In the genomic region with DNA sequence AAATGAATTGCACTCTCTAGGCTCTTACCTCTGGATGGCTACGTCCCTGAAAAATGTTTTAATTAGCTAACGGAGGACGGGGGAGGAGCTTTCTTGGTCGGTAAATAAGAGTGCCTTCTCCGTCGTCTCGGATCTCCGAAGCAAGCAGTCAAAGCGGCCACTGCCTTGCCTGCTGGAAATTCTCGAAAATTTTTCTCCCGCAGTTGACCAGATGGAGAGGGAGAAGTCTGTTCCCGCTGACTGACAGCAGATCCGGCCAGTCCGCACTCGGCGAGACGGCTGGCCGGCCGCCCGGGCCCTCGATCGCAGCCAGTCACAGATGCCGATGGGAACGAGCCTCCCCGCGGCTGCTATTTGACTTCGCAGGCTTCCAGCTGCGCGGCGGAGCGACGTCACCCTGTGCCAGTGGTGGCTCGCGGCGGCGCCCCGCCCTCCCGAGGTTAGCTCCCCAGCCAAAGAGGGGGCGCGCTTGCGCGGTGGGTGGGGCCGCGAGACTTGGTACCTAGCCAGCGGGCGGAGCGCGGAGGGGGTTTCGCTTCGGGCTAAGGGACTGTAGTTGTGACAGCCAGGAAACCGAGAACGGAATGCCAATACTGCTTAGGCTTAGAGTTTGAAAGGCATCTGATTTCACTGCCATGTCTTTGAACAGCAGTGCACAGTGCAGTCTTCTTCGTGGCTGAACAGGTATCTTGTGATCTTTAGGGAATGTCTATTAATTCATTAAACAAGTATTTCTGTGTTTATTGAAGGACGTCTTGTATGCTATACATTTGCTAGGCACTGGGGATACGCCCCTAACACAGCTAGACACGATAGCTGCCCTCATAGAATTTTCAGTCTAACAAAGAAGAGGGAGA, we compare ENCODE assay signal across 8 cellular contexts. TPM values are rescaled to one million over a fixed set of nuclear protein-coding genes. Genes with fewer than 3 reads are reported as not detected.
A peak's percentile ranks its signal among the peaks of the same experiment; 100 is the strongest.
DNase-seq lines count a peak whose midpoint lies in the region; ATAC-seq and TF ChIP-seq lines count a peak whose summit lies in the region.

A gene (minus strand): TSS at position 184 of the 857 bp plus-strand sequence. CDS start 5,978 bp downstream, outside the sequence.

- peak within 1 kb of the TSS; percentile 94 for H3K4me3 ChIP-seq in KMS-11 (IDR thresholded peaks at IDR 0.05; ENCODE audit: insufficient read depth, low read depth, low read length)
- peak within 1 kb of the TSS; percentile 66 to 90 (median 78) for H3K4me3 ChIP-seq in Peyer's patch
- peak within 1 kb of the TSS; percentile 38 to 94 for H3K4me3 ChIP-seq in muscle layer of colon (ENCODE audit: low read depth in 1 of 2, low read length in 2 of 2)

- no peaks in the 10 kb centered on the region for H3K27me3 ChIP-seq in KMS-11 (ENCODE audit: insufficient read depth, low read depth)
- no peaks in the 10 kb centered on the region for H3K27me3 ChIP-seq in Peyer's patch
- H3K27me3 ChIP-seq in muscle layer of colon (ENCODE audit: control insufficient read depth in 1 of 2, insufficient read depth in 2 of 2, low read length in 2 of 2), result no peaks in the 10 kb centered on the region

- H3K36me3 ChIP-seq in KMS-11 (ENCODE audit: insufficient read depth), result no peaks in the 10 kb centered on the region
- no peaks in the 10 kb centered on the region for H3K36me3 ChIP-seq in Peyer's patch
- H3K36me3 ChIP-seq in muscle layer of colon (ENCODE audit: insufficient read depth, low read length), result no peaks in the 10 kb centered on the region

- no peak for TF ChIP-seq CTCF in KMS-11 (conservative IDR thresholded peaks at IDR 0.05; ENCODE audit: low read depth, low read length)
- peak in 3 of 6 experiments; percentile 8 to 33 (median 25) for TF ChIP-seq CTCF in Peyer's patch (IDR thresholded peaks at IDR 0.05)

- peak within 1 kb of the TSS; percentile 86 for H3K9ac ChIP-seq in KMS-11
- peak within 1 kb of the TSS; percentile 76 for H3K9ac ChIP-seq in muscle layer of colon (ENCODE audit: low read length)

- H3K9me3 ChIP-seq in Peyer's patch, result no peaks in the 10 kb centered on the region
- H3K9me3 ChIP-seq in muscle layer of colon (ENCODE audit: low read length), result no peaks in the 10 kb centered on the region

- peaks cover 33% of the 10 kb centered on the region for H3K79me2 ChIP-seq in KMS-11 (ENCODE audit: insufficient read depth, low read depth)

- peaks cover 32% of the 10 kb centered on the region for H3K4me1 ChIP-seq in KMS-11 (ENCODE audit: low read depth, poor library complexity, severe bottlenecking)
- peaks cover 0 to 16% (median 7%) of the 10 kb centered on the region in 4 donors for H3K4me1 ChIP-seq in Peyer's patch
- H3K4me1 ChIP-seq in muscle layer of colon (ENCODE audit: insufficient read depth, low read length), result peaks cover 17% of the 10 kb centered on the region

- DNase-seq in DMS79 (lab: John Stamatoyannopoulos, UW) (peak; percentile 84), Peyer's patch (peak; percentile 99 to 100 (median 100))
- DNase-seq in activated T-cell treated with anti-CD3 and anti-CD28 coated beads, Interleukin-2, amount 50 U/mL, for 48 hours, result peak; percentile 98 to 99
- DNase-seq in stimulated activated CD8-positive, alpha-beta memory T cell treated with anti-CD3 and anti-CD28 coated beads, Interleukin-7, amount 100 ng/mL, for 24 hours (ENCODE audit: low read depth), result peak; percentile 98

- H3K27ac ChIP-seq in KMS-11 (peak within 1 kb of the TSS; percentile 91), Peyer's patch (peak within 1 kb of the TSS; percentile 94 to 100 (median 98)), muscle layer of colon (ENCODE audit: low read depth, low read length) (peak within 1 kb of the TSS; percentile 83)

- H3K4me2 ChIP-seq in KMS-11, result peak within 1 kb of the TSS; percentile 97

- peak within 1 kb of the TSS; percentile 100 for H2AFZ ChIP-seq in KMS-11 (ENCODE audit: low read depth)

- TF ChIP-seq POLR2A in Peyer's patch (IDR thresholded peaks at IDR 0.05), result peak; percentile 65 to 72

- no peaks in the 10 kb centered on the region for H4K20me1 ChIP-seq in KMS-11 (ENCODE audit: insufficient read depth)

- ATAC-seq in GM21737 (IDR thresholded peaks at IDR 0.05; ENCODE audit: unreplicated experiment), result peak; percentile 87
- ATAC-seq in esophagus mucosa, result peak; percentile 99

RNA-seq across cellular contexts. Expression of the gene that starts here (rescaled TPM):
- total RNA-seq in Peyer's patch (10 to 100 TPM in 2 of 4 donors, 1 to 10 TPM in 2; 7.0 to 75.1 (median 14.2) TPM), esophagus mucosa (7.7 TPM)

Comparison
In these comparisons a context has a peak if more than half of its experiments do, and no peak if none do; other contexts are left out.
1. Peak in every context shown above with its lines: DNase-seq, ATAC-seq, H3K4me3 ChIP-seq and H3K27ac ChIP-seq.